In genomic region chr1:100051893-100052292, GRCh38 we compare ENCODE assay signal across 21 cellular contexts.
"Had no signal": no experiment of that assay in that cellular context is flagged by ENCODE, and none has a peak within 500 bp of the region (broad histone marks: within the 10 kb centered on the region; RNA-seq: fewer than 3 reads in every experiment).

No MANE protein-coding gene starts in this region.

- H3K27me3 ChIP-seq: esophagus muscularis mucosa, gastrocnemius medialis, ovary, transverse colon, uterus had no signal

- H3K9me3 Mint-ChIP-seq: activated T-helper 1 cell treated with anti-CD3 and anti-CD28 coated beads, Interleukin-12 subunit alpha, Interleukin-12 subunit beta, Interleukin-2, Interleukin-4 antibody, amounts not matched to agents 30 ng/mL and 10 ng/mL and 1 ng/mL, durations not matched to agents 14 hours and 24 hours and 36 hours; memory B cell; natural killer cell treated with Interleukin-12 subunit alpha and Interleukin-12 subunit beta and Interleukin-15 and Interleukin-18, amount 100 ng/mL, for 72 hours; stimulated activated naive B cell treated with anti-CD40 and anti-IgM and Interleukin-4, amounts not matched to agents 10 μg/mL and 1 μg/mL and 100 μg/mL, for 72 hours had no signal

- H3K4me1 ChIP-seq: prostate gland, uterus had no signal

- H3K4me3 ChIP-seq: esophagus muscularis mucosa, gastrocnemius medialis, ovary, prostate gland, transverse colon, uterus had no signal

- H3K36me3 ChIP-seq: gastrocnemius medialis, ovary, prostate gland, uterus had no signal

- H3K27ac ChIP-seq: esophagus muscularis mucosa, gastrocnemius medialis, ovary, prostate gland, transverse colon, uterus had no signal

- ATAC-seq: gastrocnemius medialis; natural killer cell treated with Interleukin-12 subunit alpha and Interleukin-12 subunit beta and Interleukin-15 and Interleukin-18, amount 100 ng/mL, for 72 hours; stimulated activated naive B cell treated with anti-CD40 and anti-IgM and Interleukin-4, amounts not matched to agents 10 μg/mL and 1 μg/mL and 100 μg/mL, for 72 hours; T-helper 17 cell had no signal

- H3K4me3 Mint-ChIP-seq: activated T-helper 1 cell treated with anti-CD3 and anti-CD28 coated beads, Interleukin-12 subunit alpha, Interleukin-12 subunit beta, Interleukin-2, Interleukin-4 antibody, amounts not matched to agents 30 ng/mL and 10 ng/mL and 1 ng/mL, durations not matched to agents 14 hours and 24 hours and 36 hours; memory B cell; natural killer cell treated with Interleukin-12 subunit alpha and Interleukin-12 subunit beta and Interleukin-15 and Interleukin-18, amount 100 ng/mL, for 72 hours; stimulated activated naive B cell treated with anti-CD40 and anti-IgM and Interleukin-4, amounts not matched to agents 10 μg/mL and 1 μg/mL and 100 μg/mL, for 72 hours; T-helper 17 cell had no signal

- DNase-seq: activated CD4-positive, alpha-beta T cell treated with anti-CD3 and anti-CD28 coated beads for 4 hours; activated CD4-positive, alpha-beta T cell treated with anti-CD3 and anti-CD28 coated beads, Interleukin-2, amount 50 U/mL, for 48 hours; activated CD4-positive, CD25-positive, alpha-beta regulatory T cell; activated gamma-delta T cell; caudate nucleus; dermis blood vessel endothelial cell; effector CD8-positive, alpha-beta T cell; gastrocnemius medialis; hippocampal formation; ovary; stimulated activated CD4-positive, alpha-beta T cell treated with anti-CD3 and anti-CD28 coated beads, Interleukin-2, amount 100 ng/mL, for 48 hours; stimulated activated CD8-positive, alpha-beta memory T cell treated with anti-CD3 and anti-CD28 coated beads, Interleukin-4, amount 100 ng/mL, for 48 hours; stimulated activated naive B cell treated with anti-CD40 and anti-IgM and Interleukin-4, amounts not matched to agents 10 μg/mL and 1 μg/mL and 100 μg/mL, for 72 hours; T-helper 17 cell; transverse colon; uterus had no signal

- H3K27me3 Mint-ChIP-seq: memory B cell; natural killer cell treated with Interleukin-12 subunit alpha and Interleukin-12 subunit beta and Interleukin-15 and Interleukin-18, amount 100 ng/mL, for 72 hours; stimulated activated naive B cell treated with anti-CD40 and anti-IgM and Interleukin-4, amounts not matched to agents 10 μg/mL and 1 μg/mL and 100 μg/mL, for 72 hours; T-helper 17 cell had no signal

- H3K27ac Mint-ChIP-seq: activated T-helper 1 cell treated with anti-CD3 and anti-CD28 coated beads, Interleukin-12 subunit alpha, Interleukin-12 subunit beta, Interleukin-2, Interleukin-4 antibody, amounts not matched to agents 30 ng/mL and 10 ng/mL and 1 ng/mL, durations not matched to agents 14 hours and 24 hours and 36 hours; memory B cell; natural killer cell treated with Interleukin-12 subunit alpha and Interleukin-12 subunit beta and Interleukin-15 and Interleukin-18, amount 100 ng/mL, for 72 hours; T-helper 17 cell had no signal

- H3K9me3 ChIP-seq: esophagus muscularis mucosa, gastrocnemius medialis, ovary, prostate gland, transverse colon, uterus had no signal
